20 cellular contexts compared by ENCODE assay signal in genomic region chr11:73653996-73654395, GRCh38. TPM values are rescaled to one million over a fixed set of nuclear protein-coding genes. Genes with fewer than 3 reads are reported as not detected.
"Had no signal": no experiment of that assay in that cellular context is flagged by ENCODE, and none has a peak within 500 bp of the region (broad histone marks: within the 10 kb centered on the region; RNA-seq: fewer than 3 reads in every experiment).

No MANE protein-coding gene starts in this region.

- H3K4me1 ChIP-seq: SJSA1 had no signal

- H3K4me3 ChIP-seq: esophagus muscularis mucosa, SJSA1, tibial nerve had no signal

- H3K27me3 ChIP-seq: esophagus muscularis mucosa, SJSA1, tibial nerve had no signal

- FAIRE-seq: colon, keratinocyte had no signal

- H3K36me3 ChIP-seq: SJSA1 had no signal

- H3K27me3 Mint-ChIP-seq: naive thymus-derived CD8-positive, alpha-beta T cell; progenitor cell of endocrine pancreas; stimulated activated naive CD8-positive, alpha-beta T cell treated with anti-CD3 and anti-CD28 coated beads, Interleukin-15, Interleukin-2, amounts not matched to agents 100 ng/mL and 50 ng/mL, for 24 hours had no signal

- H3K4me3 Mint-ChIP-seq: activated naive CD4-positive, alpha-beta T cell treated with anti-CD3 and anti-CD28 coated beads, Interleukin-2, amount 10 ng/mL, durations not matched to agents 7 days and 5 days; activated T-cell treated with anti-CD3 and anti-CD28 coated beads, Interleukin-2, amount 50 U/mL, for 72 hours; brain; mesothelial cell of epicardium; naive thymus-derived CD8-positive, alpha-beta T cell; stimulated activated naive CD8-positive, alpha-beta T cell treated with anti-CD3 and anti-CD28 coated beads, Interleukin-15, Interleukin-2, amounts not matched to agents 100 ng/mL and 50 ng/mL, for 24 hours; WTC11 had no signal

- ATAC-seq: activated T-cell treated with anti-CD3 and anti-CD28 coated beads, Interleukin-2, amount 50 U/mL, for 72 hours; naive thymus-derived CD8-positive, alpha-beta T cell; WTC11 had no signal

- H3K4me1 Mint-ChIP-seq: activated naive CD4-positive, alpha-beta T cell treated with anti-CD3 and anti-CD28 coated beads, Interleukin-2, amount 10 ng/mL, durations not matched to agents 7 days and 5 days had no signal

- H3K36me3 Mint-ChIP-seq: activated naive CD4-positive, alpha-beta T cell treated with anti-CD3 and anti-CD28 coated beads, Interleukin-2, amount 10 ng/mL, durations not matched to agents 7 days and 5 days; brain; mesothelial cell of epicardium; WTC11 had no signal

- H3K27ac Mint-ChIP-seq: activated naive CD4-positive, alpha-beta T cell treated with anti-CD3 and anti-CD28 coated beads, Interleukin-2, amount 10 ng/mL, durations not matched to agents 7 days and 5 days; activated T-cell treated with anti-CD3 and anti-CD28 coated beads, Interleukin-2, amount 50 U/mL, for 72 hours; mesothelial cell of epicardium; stimulated activated naive CD8-positive, alpha-beta T cell treated with anti-CD3 and anti-CD28 coated beads, Interleukin-15, Interleukin-2, amounts not matched to agents 100 ng/mL and 50 ng/mL, for 24 hours; WTC11 had no signal

- H3K9me3 Mint-ChIP-seq: activated naive CD4-positive, alpha-beta T cell treated with anti-CD3 and anti-CD28 coated beads, Interleukin-2, amount 10 ng/mL, durations not matched to agents 7 days and 5 days; activated T-cell treated with anti-CD3 and anti-CD28 coated beads, Interleukin-2, amount 50 U/mL, for 72 hours; mesothelial cell of epicardium; naive thymus-derived CD8-positive, alpha-beta T cell; stimulated activated naive CD8-positive, alpha-beta T cell treated with anti-CD3 and anti-CD28 coated beads, Interleukin-15, Interleukin-2, amounts not matched to agents 100 ng/mL and 50 ng/mL, for 24 hours; WTC11 had no signal

- DNase-seq: activated CD4-positive, alpha-beta T cell treated with anti-CD3 and anti-CD28 coated beads for 4 hours; activated CD4-positive, alpha-beta T cell treated with anti-CD3 and anti-CD28 coated beads, Interleukin-2, amount 50 U/mL, for 48 hours; activated effector memory CD4-positive, alpha-beta T cell treated with anti-CD3 and anti-CD28 coated beads, Interleukin-2, amount 50 U/mL, for 16 hours; activated naive CD4-positive, alpha-beta T cell treated with anti-CD3 and anti-CD28 coated beads, Interleukin-2, amount 10 ng/mL, durations not matched to agents 7 days and 5 days; activated T-cell treated with anti-CD3 and anti-CD28 coated beads, Interleukin-2, amount 50 U/mL, for 72 hours; aorta; central memory CD4-positive, alpha-beta T cell; naive thymus-derived CD8-positive, alpha-beta T cell; stimulated activated CD4-positive, alpha-beta T cell treated with anti-CD3 and anti-CD28 coated beads, Interleukin-1b, Interleukin-23, amount 100 ng/mL, for 48 hours; T-helper 9 cell had no signal

- H3K9me3 ChIP-seq: esophagus muscularis mucosa, SJSA1, tibial nerve had no signal

- H3K27ac ChIP-seq: esophagus muscularis mucosa, SJSA1 had no signal

RNA-seq across cellular contexts. Expression of gene PLEKHB1, which starts 7.6 kb away (rescaled TPM):
- total RNA-seq: SJSA1 had no signal
- polyA plus RNA-seq: keratinocyte had no signal
